In genomic region chr10:81179805-81180452, GRCh38 we compare ENCODE assay signal across 8 cellular contexts.
DNase-seq lines count a peak whose midpoint lies in the region; ATAC-seq and TF ChIP-seq lines count a peak whose summit lies in the region.

No MANE protein-coding gene starts in this region.

- intact Hi-C loops in adrenal gland (cut with DNase I): no loop called here

- H3K4me1 ChIP-seq in adrenal gland (replicated peaks in 1 of 2) (no peaks in the 10 kb centered on the region), suprapubic skin (no peaks in the 10 kb centered on the region)

- DNase-seq in CD1c-positive myeloid dendritic cell (ENCODE audit: extremely low spot score) (peak; percentile 5), adrenal gland (peak in 2 of 7 donors; percentile 10 to 17), pons (ENCODE audit: low spot score) (peak; percentile 45), suprapubic skin (ENCODE audit: low spot score in 2 of 2) (no peak), mesenteric fat pad (ENCODE audit: low spot score) (no peak), NCI-H1436 (lab: John Stamatoyannopoulos, UW) (no peak)

- H3K36me3 ChIP-seq in adrenal gland (replicated peaks in 1 of 2): no peaks in the 10 kb centered on the region
- H3K36me3 ChIP-seq in suprapubic skin: no peaks in the 10 kb centered on the region

- H3K27me3 ChIP-seq in adrenal gland: no peaks in the 10 kb centered on the region
- no peaks in the 10 kb centered on the region for H3K27me3 ChIP-seq in suprapubic skin

- no peak overlapping the region for H3K4me3 ChIP-seq in adrenal gland
- no peak overlapping the region for H3K4me3 ChIP-seq in suprapubic skin

- TF ChIP-seq CTCF in adrenal gland (IDR thresholded peaks at IDR 0.05) (peak in 4 of 6 experiments; percentile 6 to 33 (median 21)), suprapubic skin (IDR thresholded peaks at IDR 0.05) (no peak)

- WGBS in adrenal gland, 4 donors: 51 to 65% (median 55%) methylated on average over 6 of the region's 6 CpGs
- WGBS in suprapubic skin: 60% methylated on average over 6 of the region's 6 CpGs

- H3K27ac ChIP-seq in adrenal gland: no peak overlapping the region
- H3K27ac ChIP-seq in suprapubic skin: no peak overlapping the region

- H3K9me3 ChIP-seq in adrenal gland (replicated peaks in 1 of 3) (no peaks in the 10 kb centered on the region), suprapubic skin (peaks cover 4% of the 10 kb centered on the region)

- ATAC-seq in GM19438 (IDR thresholded peaks at IDR 0.05; ENCODE audit: low read depth, unreplicated experiment) (peak; percentile 75), HG03520 (IDR thresholded peaks at IDR 0.05; ENCODE audit: unreplicated experiment) (peak; percentile 74)

- TF ChIP-seq POLR2A in adrenal gland (IDR thresholded peaks at IDR 0.05) (no peak), suprapubic skin (IDR thresholded peaks at IDR 0.05) (no peak)

- TF ChIP-seq EP300 in suprapubic skin (IDR thresholded peaks at IDR 0.05): no peak

Comparison
In these comparisons a context has a peak if more than half of its experiments do, and no peak if none do; other contexts are left out.
1. DNase-seq: peak in CD1c-positive myeloid dendritic cell (single experiment) and pons (single experiment); none in suprapubic skin (0 of 2), mesenteric fat pad (single experiment) and NCI-H1436 (single experiment).
2. CTCF ChIP-seq: peak in adrenal gland (4 of 6); none in suprapubic skin (0 of 2).